7 cellular contexts compared by ENCODE assay signal in genomic region chr22:39040538-39041296, GRCh38. TPM values are rescaled to one million over a fixed set of nuclear protein-coding genes. Genes with fewer than 3 reads are reported as not detected.
DNase-seq lines count a peak whose midpoint lies in the region; ATAC-seq, FAIRE-seq and TF ChIP-seq lines count a peak whose summit lies in the region.
"Not testable (repeated sequence)": the region's sequence is repeated elsewhere in the genome, so short reads cannot be mapped to it uniquely, and the experiment has no call there.

Gene APOBEC3F, plus strand, starts transcription at chr22:39040864. Its CDS starts 97 bp downstream, at chr22:39040961.

- H3K9me3 Mint-ChIP-seq in activated CD4-positive, alpha-beta T cell treated with anti-CD3 and anti-CD28 coated beads for 36 hours (ENCODE audit: low read depth), result not testable (repeated sequence)

- not testable (repeated sequence) for H3K27me3 ChIP-seq in bronchial epithelial cell (ENCODE audit: control insufficient read depth, insufficient read depth, low read length)

- not testable (repeated sequence) for FAIRE-seq in bronchial epithelial cell (lab: Jason Lieb, UNC)

- not testable (repeated sequence) for TF ChIP-seq CTCF in bronchial epithelial cell (IDR thresholded peaks at IDR 0.05; ENCODE audit: insufficient read depth, low read length, severe bottlenecking)

- DNase-seq in NCI-H2029 (lab: John Stamatoyannopoulos, UW) (peak; percentile 32), bronchial epithelial cell (ENCODE audit: low read depth) (peak; percentile 25), skeletal muscle cell (ENCODE audit: low read depth) (peak; percentile 9)
- peak; percentile 80 for DNase-seq in activated CD4-positive, alpha-beta T cell treated with anti-CD3 and anti-CD28 coated beads for 36 hours

- POLR2A ChIA-PET in activated CD4-positive, alpha-beta T cell treated with anti-CD3 and anti-CD28 coated beads for 36 hours (lab: Charles Lee), result interaction anchor here (0.7 kb wide), 1 partner anchor 81 kb away, joined by 3 read pairs; no protein-coding TSS in a partner anchor

- H3K4me1 Mint-ChIP-seq in activated CD4-positive, alpha-beta T cell treated with anti-CD3 and anti-CD28 coated beads for 36 hours, result peaks cover 22% of the 10 kb centered on the region

- H3K27me3 Mint-ChIP-seq in activated CD4-positive, alpha-beta T cell treated with anti-CD3 and anti-CD28 coated beads for 36 hours, result not testable (repeated sequence)

- H3K36me3 ChIP-seq in bronchial epithelial cell (ENCODE audit: control insufficient read depth, insufficient read depth, low read length), result not testable (repeated sequence)

- peak within 1 kb of the TSS; percentile 85 for H3K27ac Mint-ChIP-seq in activated CD4-positive, alpha-beta T cell treated with anti-CD3 and anti-CD28 coated beads for 36 hours

- intact Hi-C loops in activated CD4-positive, alpha-beta T cell treated with anti-CD3 and anti-CD28 coated beads for 36 hours (cut with DNase I, micrococcal nuclease), result loop anchor here in 1 of 2 experiments (2.0 to 5.0 kb wide), 2 partner anchors 20 to 37 kb away; partner anchors contain the start of genes APOBEC3D and APOBEC3G

- CTCF ChIA-PET in activated CD4-positive, alpha-beta T cell treated with anti-CD3 and anti-CD28 coated beads for 36 hours (lab: Charles Lee), result interaction anchor here (0.8 kb wide), 1 partner anchor 81 kb away, joined by 4 read pairs; no protein-coding TSS in a partner anchor

- H3K4me3 Mint-ChIP-seq in activated CD4-positive, alpha-beta T cell treated with anti-CD3 and anti-CD28 coated beads for 36 hours, result peak within 1 kb of the TSS; percentile 86

- peak within 1 kb of the TSS; percentile 51 for H3K4me3 ChIP-seq in bronchial epithelial cell (ENCODE audit: low read depth, low read length)
- H3K4me3 ChIP-seq in iPS-18c (ENCODE audit: insufficient read depth, low read depth, low read length), result peak within 1 kb of the TSS; percentile 38; the same call in 1 of the 2 replicates
- H3K4me3 ChIP-seq in skeletal muscle cell (ENCODE audit: low read depth, low read length), result peak within 1 kb of the TSS; percentile 59

- H3K9me3 ChIP-seq in iPS-18c (ENCODE audit: control insufficient read depth, insufficient read depth, low read length), result not testable (repeated sequence)

- peak; percentile 69 for ATAC-seq in GM18519 (IDR thresholded peaks at IDR 0.05; ENCODE audit: low FRiP score, unreplicated experiment)
- ATAC-seq in HG02852 (IDR thresholded peaks at IDR 0.05; ENCODE audit: unreplicated experiment), result peak; percentile 88
- peak; percentile 95 for ATAC-seq in activated CD4-positive, alpha-beta T cell treated with anti-CD3 and anti-CD28 coated beads for 36 hours

- peaks cover 12% of the 10 kb centered on the region for H3K36me3 Mint-ChIP-seq in activated CD4-positive, alpha-beta T cell treated with anti-CD3 and anti-CD28 coated beads for 36 hours (ENCODE audit: low read depth)

RNA-seq across cellular contexts. Expression of gene APOBEC3F, which starts in this region (rescaled TPM):
- 10 to 100 TPM; 19.0 to 24.5 TPM for total RNA-seq in activated CD4-positive, alpha-beta T cell treated with anti-CD3 and anti-CD28 coated beads for 36 hours
- total RNA-seq in bronchial epithelial cell, result 0.79 and 2.0 TPM in 2 replicates

Comparison
In these comparisons a context has a peak if more than half of its experiments do, and no peak if none do; other contexts are left out.
1. Peak in every context shown above with its lines: DNase-seq, ATAC-seq and H3K4me3 ChIP-seq.
2. DNase-seq: peak in every context shown above with its lines; median percentile 80 in activated CD4-positive, alpha-beta T cell treated with anti-CD3 and anti-CD28 coated beads for 36 hours; 32 in NCI-H2029; 25 in bronchial epithelial cell; 9 in skeletal muscle cell.